ENCODE assay signal across 34 cellular contexts in the genomic region with DNA sequence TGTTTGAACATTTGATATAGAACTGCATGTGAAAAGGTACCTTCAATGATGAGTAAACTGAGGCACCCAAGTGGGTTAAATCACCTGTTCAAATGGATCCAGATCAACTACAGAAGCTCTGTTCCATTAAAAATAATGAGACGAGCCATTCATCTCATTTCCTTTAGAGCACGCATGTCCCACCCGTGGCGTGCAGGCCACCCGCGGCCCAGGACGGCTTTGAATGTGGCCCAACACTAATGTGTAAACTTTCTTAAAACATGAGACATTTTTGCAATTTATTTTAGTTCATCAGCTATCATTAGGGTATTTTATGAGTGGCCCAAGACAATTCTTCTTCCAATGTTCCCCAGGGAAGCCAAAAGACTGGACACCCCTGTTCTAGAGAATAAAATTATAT.
"Had no signal": no experiment of that assay in that cellular context is flagged by ENCODE, and none has a peak within 500 bp of the region (broad histone marks: within the 10 kb centered on the region; RNA-seq: fewer than 3 reads in every experiment).

No MANE protein-coding gene starts in this region.

- DNase-seq: Karpas-422, Kasumi-1, MG63, MM.1S, MV-4-11, NCI-H1048, NCI-H1092, NCI-H1092 treated with DMSO at 0.1 percent for 48 hours, NCI-H1105, NCI-H1105 treated with DMSO at 0.1 percent for 48 hours, NCI-H1417, NCI-H1417 treated with DMSO at 0.1 percent for 48 hours, NCI-H1436, NCI-H1436 treated with DMSO at 0.1 percent for 48 hours, NCI-H146, NCI-H1694, NCI-H1694 treated with DMSO at 0.1 percent for 48 hours, NCI-H187, NCI-H187 treated with DMSO at 0.1 percent for 48 hours, NCI-H1930, NCI-H2029, NCI-H2029 treated with DMSO at 0.1 percent for 48 hours, NCI-H2081, NCI-H2081 treated with DMSO at 0.1 percent for 48 hours, NCI-H2107, NCI-H2171, NCI-H2171 treated with DMSO at 0.1 percent for 48 hours, NCI-H2227 treated with DMSO at 0.1 percent for 48 hours, NCI-H226, NCI-H345, NCI-H446, NCI-H446 treated with DMSO at 0.1 percent for 48 hours, NCI-H510A had no signal

- H3K4me3 ChIP-seq: MG63 had no signal

- H3K9me3 ChIP-seq: MG63 had no signal

- H3K36me3 ChIP-seq: MG63 had no signal

- H3K27ac ChIP-seq: KMS-11 had no signal
